28 cellular contexts compared by ENCODE assay signal in genomic region chr18:37317486-37317885, GRCh38.
"Had no signal": no experiment of that assay in that cellular context is flagged by ENCODE, and none has a peak within 500 bp of the region (broad histone marks: within the 10 kb centered on the region; RNA-seq: fewer than 3 reads in every experiment).

No MANE protein-coding gene starts in this region.

- H3K4me2 ChIP-seq: neural progenitor cell had no signal

- H3K27ac ChIP-seq: left lung, neural progenitor cell, pancreas, prostate gland, skin epidermis, suprapubic skin, tibial artery, upper lobe of right lung had no signal

- FAIRE-seq: keratinocyte, pancreas, urothelium cell line had no signal

- H3K4me3 ChIP-seq: left lung, lung, neural progenitor cell, pancreas, prostate gland, skin epidermis, suprapubic skin, tibial artery, upper lobe of right lung had no signal

- H3K9me3 ChIP-seq: left lung, pancreas, prostate gland, suprapubic skin, tibial artery, upper lobe of right lung had no signal

- DNase-seq: head of caudate nucleus; hippocampal formation; kidney glomerular epithelial cell; left cardiac atrium; left lung; mesendoderm; naive B cell; natural killer cell; nephron progenitor cell; pancreas; posterior cingulate gyrus; retina; right cardiac atrium; stimulated activated CD4-positive, alpha-beta T cell treated with anti-CD3 and anti-CD28 coated beads, Interleukin-12 subunit alpha, Interleukin-12 subunit beta, amount 100 ng/mL, for 4 hours; stimulated activated CD4-positive, alpha-beta T cell treated with anti-CD3 and anti-CD28 coated beads, Interleukin-15, amount 100 ng/mL, for 24 hours; stimulated activated CD4-positive, alpha-beta T cell treated with anti-CD3 and anti-CD28 coated beads, Interleukin-2, amount 100 ng/mL, for 24 hours; stimulated activated CD4-positive, alpha-beta T cell treated with anti-CD3 and anti-CD28 coated beads, Interleukin-4, amount 100 ng/mL, for 1 hour; stimulated activated naive CD4-positive, alpha-beta T cell; tibial artery; trophoblast cell; upper lobe of right lung had no signal

- H3K9ac ChIP-seq: neural progenitor cell had no signal

- H3K36me3 ChIP-seq: left lung, neural progenitor cell, pancreas, prostate gland, suprapubic skin, tibial artery, upper lobe of right lung had no signal

- H3K4me1 ChIP-seq: left lung, neural progenitor cell, pancreas, prostate gland, suprapubic skin, tibial artery, upper lobe of right lung had no signal

- H2AFZ ChIP-seq: neural progenitor cell had no signal

- H3K27me3 ChIP-seq: neural progenitor cell, pancreas, upper lobe of right lung had no signal
